8 cellular contexts compared by ENCODE assay signal in genomic region chr20:9978395-9979004, GRCh38. TPM values are rescaled to one million over a fixed set of nuclear protein-coding genes. Genes with fewer than 3 reads are reported as not detected.
DNase-seq lines count a peak whose midpoint lies in the region; ATAC-seq and TF ChIP-seq lines count a peak whose summit lies in the region.

No MANE protein-coding gene starts in this region.

- no peak overlapping the region for H3K4me3 ChIP-seq in MG63
- H3K4me3 ChIP-seq in Peyer's patch: no peak overlapping the region
- H3K4me3 ChIP-seq in brain microvascular endothelial cell (ENCODE audit: low read depth, low read length): no peak overlapping the region
- H3K4me3 ChIP-seq in iPS DF 6.9 (ENCODE audit: low read length): no peak overlapping the region
- peak overlapping the region in 1 of 8 donors; percentile 22 for H3K4me3 ChIP-seq in spleen

- intact Hi-C loops in spleen (cut with DNase I; ENCODE audit: low total_unique reads): loop anchor here (5.0 kb wide), 2 partner anchors 114 to 449 kb away; no protein-coding TSS in a partner anchor

- TF ChIP-seq POLR2A in Peyer's patch (IDR thresholded peaks at IDR 0.05) (no peak), spleen (IDR thresholded peaks at IDR 0.05) (no peak)

- peak; percentile 78 for TF ChIP-seq CTCF in AG09319 (IDR thresholded peaks at IDR 0.05; ENCODE audit: low read depth, low read length)
- TF ChIP-seq CTCF in GM12874 (IDR thresholded peaks at IDR 0.05; ENCODE audit: insufficient read depth, low read depth, low read length): peak; percentile 60
- peak; percentile 32 to 93 (median 76) for TF ChIP-seq CTCF in Peyer's patch (IDR thresholded peaks at IDR 0.05)
- peak; percentile 71 for TF ChIP-seq CTCF in brain microvascular endothelial cell (IDR thresholded peaks at IDR 0.05; ENCODE audit: low read depth, low read length, missing control alignments)
- TF ChIP-seq CTCF in spleen (IDR thresholded peaks at IDR 0.05 in 8 of 11, conservative IDR thresholded peaks at IDR 0.05 in 3 of 11): peak; percentile 55 to 79 (median 72)

- in situ Hi-C loops in brain microvascular endothelial cell (cut with HindIII; ENCODE audit: low pct_ligation_motif_present, low sequenced_read_pairs): loop anchor here (25.0 kb wide), 1 partner anchor 109 kb away; no protein-coding TSS in a partner anchor

- H3K4me1 ChIP-seq in Peyer's patch: no peaks in the 10 kb centered on the region
- H3K4me1 ChIP-seq in iPS DF 6.9 (ENCODE audit: control insufficient read depth, insufficient read depth, low read length): no peaks in the 10 kb centered on the region
- peaks cover 0 to 6% (median 0%) of the 10 kb centered on the region in 6 donors for H3K4me1 ChIP-seq in spleen

- no CpG with 5 or more reads among the region's 6 CpGs for whole genome bisulfite sequencing in iPS DF 6.9 (ENCODE audit: insufficient coverage, insufficient read length)
- 24 to 28% (median 24%) methylated on average over 6 of the region's 6 CpGs for WGBS in spleen, 5 donors

- DNase-seq in AG09319 (ENCODE audit: extremely low read depth, low read depth) (peak; percentile 86), MG63 (peak; percentile 35), Peyer's patch (peak in 1 of 3 donors; percentile 64), brain microvascular endothelial cell (peak; percentile 82), iPS DF 6.9 (ENCODE audit: low read depth, low spot score) (peak; percentile 50), spleen (no peak)

- no peaks in the 10 kb centered on the region for H3K36me3 ChIP-seq in MG63
- no peaks in the 10 kb centered on the region for H3K36me3 ChIP-seq in Peyer's patch
- H3K36me3 ChIP-seq in brain microvascular endothelial cell (replicated peaks): no peaks in the 10 kb centered on the region
- H3K36me3 ChIP-seq in iPS DF 6.9 (ENCODE audit: control insufficient read depth, insufficient read depth, low read length): no peaks in the 10 kb centered on the region
- no peaks in the 10 kb centered on the region for H3K36me3 ChIP-seq in spleen

- H3K27me3 ChIP-seq in MG63: peaks cover 12% of the 10 kb centered on the region
- no peaks in the 10 kb centered on the region for H3K27me3 ChIP-seq in Peyer's patch
- peaks cover 6% of the 10 kb centered on the region for H3K27me3 ChIP-seq in brain microvascular endothelial cell (replicated peaks)
- no peaks in the 10 kb centered on the region for H3K27me3 ChIP-seq in iPS DF 6.9 (ENCODE audit: control insufficient read depth, insufficient read depth, low read length)
- no peaks in the 10 kb centered on the region for H3K27me3 ChIP-seq in spleen (replicated peaks in 1 of 7)

- peak; percentile 95 for ATAC-seq in HG02588 (IDR thresholded peaks at IDR 0.05; ENCODE audit: unreplicated experiment)

- H3K9me3 ChIP-seq in MG63 (no peaks in the 10 kb centered on the region), Peyer's patch (no peaks in the 10 kb centered on the region), iPS DF 6.9 (ENCODE audit: control insufficient read depth, insufficient read depth, low read length) (no peaks in the 10 kb centered on the region), spleen (no peaks in the 10 kb centered on the region)

- H3K27ac ChIP-seq in Peyer's patch (no peak overlapping the region), brain microvascular endothelial cell (no peak overlapping the region), iPS DF 6.9 (ENCODE audit: low read length) (no peak overlapping the region), spleen (no peak overlapping the region)

RNA-seq across cellular contexts. Expression of gene ANKEF1, which starts 56.3 kb away (rescaled TPM):
- total RNA-seq in MG63 (2014; rRNA removed; shearing (Covaris generic); ENCODE audit: low replicate concordance): 0.79 and 1.3 TPM in 2 replicates
- total RNA-seq in Peyer's patch (10 to 100 TPM in 1 of 4 donors, 1 to 10 TPM in 3; 3.3 to 10.2 (median 4.4) TPM), spleen (1 to 10 TPM; 1.8 to 3.2 (median 2.3) TPM)
- under 1 TPM; 0.58 to 0.77 (median 0.67) TPM for polyA plus RNA-seq in spleen
